In the genomic region with DNA sequence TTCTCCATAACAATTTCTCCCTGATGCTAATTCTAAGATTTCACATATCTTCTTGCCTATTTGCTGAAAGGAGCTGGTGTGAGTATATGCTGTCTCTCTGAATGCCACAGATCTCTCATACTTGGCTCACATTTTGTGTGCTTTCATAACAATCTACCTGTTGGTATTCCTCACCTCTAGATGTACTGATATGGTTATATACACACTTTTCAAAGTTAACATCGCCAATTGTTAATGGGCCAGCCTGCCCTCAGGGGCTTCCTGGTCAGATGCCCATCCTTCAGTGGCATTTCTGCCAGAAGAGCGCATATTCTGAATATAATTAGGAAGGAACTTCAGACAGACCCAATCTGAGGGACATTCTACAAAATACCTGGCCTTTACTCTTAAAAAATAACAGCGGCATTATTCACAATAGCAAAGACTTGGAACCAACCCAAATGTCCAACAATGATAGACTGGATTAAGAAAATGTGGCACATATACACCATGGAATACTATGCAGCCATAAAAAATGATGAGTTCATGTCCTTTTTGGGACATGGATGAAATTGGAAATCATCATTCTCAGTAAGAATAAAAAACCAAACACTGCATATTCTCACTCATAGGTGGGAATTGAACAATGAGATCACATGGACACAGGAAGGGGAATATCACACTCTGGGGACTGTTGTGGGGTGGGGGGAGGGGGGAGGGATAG, we compare ENCODE assay signal across 6 cellular contexts.
DNase-seq lines count a peak whose midpoint lies in the region; ATAC-seq, FAIRE-seq and TF ChIP-seq lines count a peak whose summit lies in the region.
"Not testable (repeated sequence)": the region's sequence is repeated elsewhere in the genome, so short reads cannot be mapped to it uniquely, and the experiment has no call there.

No MANE protein-coding gene starts in this region.

- H3K18ac ChIP-seq in IMR-90 (ENCODE audit: low read depth, low read length), result peak overlapping the region; percentile 71; the same call in 1 of the 2 replicates

- ATAC-seq in HCT116; IMR-90 (ENCODE audit: low read depth); Panc1; K562: not testable (repeated sequence)

- DNase-seq in HCT116 (ENCODE audit: low read depth, low spot score); IMR-90; Panc1 (ENCODE audit: low read depth, low spot score); K562 (ENCODE audit: extremely low read depth in 1 of 4, low spot score in 3 of 4); osteocyte (ENCODE audit: extremely low spot score, unreplicated experiment): not testable (repeated sequence)

- dilution Hi-C loops in IMR-90 (cut with HindIII; ENCODE audit: low sequenced_read_pairs, unreplicated experiment), result not testable (repeated sequence)

- H3K27me3 ChIP-seq in HCT116 (ENCODE audit: insufficient read depth, low read length); IMR-90 (ENCODE audit: control insufficient read depth, insufficient read depth, low read length); Panc1 (ENCODE audit: control insufficient read depth, insufficient read depth, low read length); K562 (ENCODE audit: control insufficient read depth in 2 of 2, insufficient read depth in 2 of 2, low read length in 2 of 2): not testable (repeated sequence)

- H3K23ac ChIP-seq in IMR-90 (ENCODE audit: low read depth, low read length), result not testable (repeated sequence)

- H3K9me2 ChIP-seq in HCT116 (ENCODE audit: insufficient read depth), result not testable (repeated sequence)

- peak overlapping the region; percentile 54; the same call in 1 of the 2 replicates for H2BK120ac ChIP-seq in IMR-90 (ENCODE audit: low read depth, low read length)

- not testable (repeated sequence) for H3K36me3 ChIP-seq in HCT116 (ENCODE audit: control insufficient read depth in 1 of 2, insufficient read depth in 2 of 2, low read length in 2 of 2); HEK293 (ENCODE audit: control insufficient read depth in 2 of 2, insufficient read depth in 1 of 2, low read length in 2 of 2); IMR-90 (ENCODE audit: control insufficient read depth, insufficient read depth, low read length); Panc1 (ENCODE audit: control insufficient read depth, insufficient read depth, low read length); K562 (ENCODE audit: control insufficient read depth, insufficient read depth, low read length)

- H3K4ac ChIP-seq in IMR-90 (ENCODE audit: low read depth, low read length), result peak overlapping the region; percentile 8; the same call in 1 of the 2 replicates

- H3K4me2 ChIP-seq in HCT116 (ENCODE audit: low read length), result peak overlapping the region; percentile 71
- not testable (repeated sequence) for H3K4me2 ChIP-seq in IMR-90 (ENCODE audit: low read depth, low read length); K562 (ENCODE audit: insufficient read depth, low read length)

- peak overlapping the region; percentile 5; the same call in 1 of the 2 replicates for H2BK20ac ChIP-seq in IMR-90 (ENCODE audit: low read depth, low read length)

- H3K9me3 ChIP-seq in HCT116 (ENCODE audit: control insufficient read depth in 1 of 2, insufficient read depth in 1 of 2, low read depth in 1 of 2, low read length in 2 of 2); HEK293 (ENCODE audit: control insufficient read depth, insufficient read depth, low read depth, low read length); IMR-90 (ENCODE audit: control insufficient read depth, insufficient read depth, low read length); Panc1 (ENCODE audit: control insufficient read depth, insufficient read depth, low read depth, low read length); K562 (replicated peaks; ENCODE audit: control insufficient read depth, insufficient read depth, low read depth, low read length): not testable (repeated sequence)

- H3K4me1 Mint-ChIP-seq in osteocyte (ENCODE audit: unreplicated experiment), result peaks cover 40% of the 10 kb centered on the region

- CTCF ChIA-PET in HCT116 (lab: Charles Lee); HEK293 (lab: Yijun Ruan, JAX); IMR-90 (lab: Yijun Ruan, JAX); Panc1 (lab: Charles Lee); K562 (lab: Yijun Ruan, JAX; ENCODE audit: low intra/inter-chr PET ratio): not testable (repeated sequence)

- H4K5ac ChIP-seq in IMR-90 (ENCODE audit: low read depth, low read length), result not testable (repeated sequence)

- H3K9me1 ChIP-seq in IMR-90 (ENCODE audit: insufficient read depth, low read length), result peaks cover 13% of the 10 kb centered on the region; the same call in 1 of the 2 replicates
- H3K9me1 ChIP-seq in K562 (ENCODE audit: control insufficient read depth, insufficient read depth, low read length), result not testable (repeated sequence)

- peak overlapping the region; percentile 8 for H2BK5ac ChIP-seq in IMR-90 (ENCODE audit: low read depth, low read length, poor library complexity, severe bottlenecking)

- peaks cover 42 to 64% of the 10 kb centered on the region in 2 experiments for H3K4me1 ChIP-seq in HCT116 (ENCODE audit: control insufficient read depth in 1 of 2, insufficient read depth in 2 of 2, low read length in 2 of 2)
- H3K4me1 ChIP-seq in HEK293 (ENCODE audit: control insufficient read depth, insufficient read depth, low read length), result not testable (repeated sequence)
- H3K4me1 ChIP-seq in IMR-90 (ENCODE audit: control insufficient read depth, insufficient read depth, low read length), result peaks cover 13% of the 10 kb centered on the region
- H3K4me1 ChIP-seq in Panc1 (ENCODE audit: control insufficient read depth, insufficient read depth, low read length), result peaks cover 28% of the 10 kb centered on the region
- peaks cover 5 to 31% of the 10 kb centered on the region in 2 experiments for H3K4me1 ChIP-seq in K562 (replicated peaks in 1 of 2; ENCODE audit: control insufficient read depth in 2 of 2, insufficient read depth in 2 of 2, low read length in 2 of 2)

- BruUV-seq in HCT116 (replicated peaks; lab: Mats Ljungman, UMichigan); IMR-90 (replicated peaks; lab: Mats Ljungman, UMichigan); Panc1 (replicated peaks; lab: Mats Ljungman, UMichigan); K562 (replicated peaks; lab: Mats Ljungman, UMichigan): not testable (repeated sequence)

- peaks cover 3 to 11% of the 10 kb centered on the region in 2 experiments; a peak in 1 of 4 replicates for H3K79me1 ChIP-seq in IMR-90 (ENCODE audit: low read depth in 1 of 2, low read length in 2 of 2)

- peak overlapping the region; percentile 51 for H3K27ac Mint-ChIP-seq in osteocyte (ENCODE audit: unreplicated experiment)

- H3K27me3 Mint-ChIP-seq in osteocyte (ENCODE audit: unreplicated experiment), result not testable (repeated sequence)

- H3K4me3 Mint-ChIP-seq in osteocyte (ENCODE audit: unreplicated experiment), result not testable (repeated sequence)

- H2AFZ ChIP-seq in HCT116 (ENCODE audit: low read depth, low read length, poor library complexity, severe bottlenecking); IMR-90 (replicated peaks; ENCODE audit: low read length, poor library complexity); K562 (ENCODE audit: low read depth, low read length): not testable (repeated sequence)

- H3K27ac ChIP-seq in HCT116 (ENCODE audit: low read depth, low read length) (peak overlapping the region; percentile 98), Panc1 (ENCODE audit: low read length) (peak overlapping the region; percentile 99)
- H3K27ac ChIP-seq in HEK293 (ENCODE audit: extremely low read depth, low read depth, low read length); IMR-90 (ENCODE audit: insufficient read depth, low read length); K562 (ENCODE audit: extremely low read depth, low read depth, low read length): not testable (repeated sequence)

- H3K56ac ChIP-seq in IMR-90 (ENCODE audit: extremely low read depth, insufficient read depth, low read length), result not testable (repeated sequence)

- H4K8ac ChIP-seq in IMR-90 (ENCODE audit: low read depth in 2 of 2, low read length in 2 of 2), result not testable (repeated sequence)

- intact Hi-C loops in HCT116 (cut with micrococcal nuclease); Panc1 (cut with micrococcal nuclease; ENCODE audit: unreplicated experiment): not testable (repeated sequence)
- intact Hi-C loops in IMR-90 (cut with micrococcal nuclease) (loop anchor here (10.0 kb wide), 1 partner anchor 1077 kb away; no protein-coding TSS in a partner anchor), K562 (cut with micrococcal nuclease) (loop anchor here (10.0 kb wide), 1 partner anchor 77 kb away; no protein-coding TSS in a partner anchor)

- POLR2A ChIA-PET in HCT116 (lab: Charles Lee), result interaction anchor here (1.5 kb wide), 1 partner anchor 39 kb away, joined by 3 read pairs; no protein-coding TSS in a partner anchor
- POLR2A ChIA-PET in HEK293 (lab: Yijun Ruan, JAX); IMR-90 (lab: Charles Lee; ENCODE audit: unreplicated experiment); Panc1 (lab: Charles Lee); K562 (lab: Yijun Ruan, JAX): not testable (repeated sequence)

- TF ChIP-seq RAD21 in HCT116 (IDR thresholded peaks at IDR 0.05; ENCODE audit: low read depth); IMR-90 (IDR thresholded peaks at IDR 0.05; ENCODE audit: low read length); K562 (CRISPR knock-in tag; conservative IDR thresholded peaks at IDR 0.05 in 1 of 2, IDR thresholded peaks at IDR 0.05 in 1 of 2): not testable (repeated sequence)

- H3K9me3 Mint-ChIP-seq in osteocyte (ENCODE audit: unreplicated experiment), result peaks cover 20% of the 10 kb centered on the region

- in situ Hi-C loops in IMR-90 (cut with MboI; ENCODE audit: low sequenced_read_pairs); Panc1 (cut with HindIII; ENCODE audit: low pct_unique_long_range_greater_than_20kb, low sequenced_read_pairs); K562 (cut with MboI): not testable (repeated sequence)

- peaks cover 22% of the 10 kb centered on the region for H3K36me3 Mint-ChIP-seq in osteocyte (ENCODE audit: unreplicated experiment)

- peak overlapping the region; percentile 11; the same call in 1 of the 2 replicates for H2AK5ac ChIP-seq in IMR-90 (ENCODE audit: low read depth, low read length)

- not testable (repeated sequence) for H3K4me3 ChIP-seq in HCT116 (replicated peaks in 1 of 2; ENCODE audit: low read depth in 1 of 2, low read length in 2 of 2); HEK293 (ENCODE audit: low read depth, low read length); IMR-90 (ENCODE audit: insufficient read depth, low read depth, low read length); Panc1 (ENCODE audit: low read depth in 2 of 2, low read length in 2 of 2); K562

- RAD21 ChIA-PET in HCT116 (lab: Charles Lee; ENCODE audit: low non-redundant PET in 1 of 2, low total read pairs in 2 of 2, uncharacterized antibody in 2 of 2, unreplicated experiment in 2 of 2), result not testable (repeated sequence)

- no CpG with 5 or more reads among the region's 3 CpGs for WGBS in IMR-90 (ENCODE audit: extremely low coverage in 2 of 2, insufficient read length in 1 of 2), 2 experiments
- WGBS in K562 (ENCODE audit: insufficient coverage, low coverage, missing lambda C conversion rate), result 89% methylated on average over 3 of the region's 3 CpGs

- H2AK9ac ChIP-seq in IMR-90 (replicated peaks; ENCODE audit: low read depth, low read length, poor library complexity), result not testable (repeated sequence)

- H3K14ac ChIP-seq in IMR-90 (replicated peaks; ENCODE audit: low read depth, low read length), result not testable (repeated sequence)

- peak overlapping the region; percentile 64; the same call in 1 of the 2 replicates for H3K9ac ChIP-seq in HCT116 (ENCODE audit: low read length)
- not testable (repeated sequence) for H3K9ac ChIP-seq in IMR-90 (ENCODE audit: low read depth, low read length); K562 (ENCODE audit: insufficient read depth in 1 of 2, low read depth in 2 of 2, low read length in 2 of 2)

- TF ChIP-seq EP300 in K562 (IDR thresholded peaks at IDR 0.05; ENCODE audit: low read length), result not testable (repeated sequence)

- H2BK15ac ChIP-seq in IMR-90 (ENCODE audit: low read depth, low read length), result not testable (repeated sequence)

- TF ChIP-seq CTCF in HCT116 (IDR thresholded peaks at IDR 0.05 in 2 of 3, conservative IDR thresholded peaks at IDR 0.05 in 1 of 3; ENCODE audit: borderline replicate concordance in 1 of 3, insufficient read depth in 1 of 3, low read depth in 2 of 3, low read length in 2 of 3); HEK293 (tag by site-specific recombination; IDR thresholded peaks at IDR 0.05); IMR-90 (conservative IDR thresholded peaks at IDR 0.05; ENCODE audit: low read depth, low read length); Panc1 (IDR thresholded peaks at IDR 0.05); K562 (IDR thresholded peaks at IDR 0.05 in 2 of 3, conservative IDR thresholded peaks at IDR 0.05 in 1 of 3; ENCODE audit: insufficient read depth in 2 of 3, low read depth in 1 of 3, low read length in 3 of 3); osteocyte (IDR thresholded peaks at IDR 0.05): not testable (repeated sequence)

- not testable (repeated sequence) for TF ChIP-seq POLR2A in HCT116 (IDR thresholded peaks at IDR 0.05; ENCODE audit: borderline replicate concordance, extremely low read depth, insufficient read depth, insufficient read length); IMR-90 (IDR thresholded peaks at IDR 0.05; ENCODE audit: low read depth, low read length); K562 (conservative IDR thresholded peaks at IDR 0.05)

- H3K79me2 ChIP-seq in HCT116 (ENCODE audit: insufficient read depth, low read length), result peaks cover 46% of the 10 kb centered on the region
- H3K79me2 ChIP-seq in K562 (ENCODE audit: control insufficient read depth, insufficient read depth, low read length), result not testable (repeated sequence)

- FAIRE-seq in K562 (lab: Jason Lieb, UNC), result not testable (repeated sequence)

- H4K20me1 ChIP-seq in HCT116 (ENCODE audit: insufficient read depth); IMR-90 (ENCODE audit: insufficient read depth, low read length); K562 (replicated peaks; ENCODE audit: control insufficient read depth, insufficient read depth, low read length): not testable (repeated sequence)

- H4K91ac ChIP-seq in IMR-90 (ENCODE audit: insufficient read depth, low read depth, low read length), result peak overlapping the region; percentile 13; the same call in 1 of the 2 replicates
